Comparison of ENCODE assay signal across 7 cellular contexts in the genomic region with DNA sequence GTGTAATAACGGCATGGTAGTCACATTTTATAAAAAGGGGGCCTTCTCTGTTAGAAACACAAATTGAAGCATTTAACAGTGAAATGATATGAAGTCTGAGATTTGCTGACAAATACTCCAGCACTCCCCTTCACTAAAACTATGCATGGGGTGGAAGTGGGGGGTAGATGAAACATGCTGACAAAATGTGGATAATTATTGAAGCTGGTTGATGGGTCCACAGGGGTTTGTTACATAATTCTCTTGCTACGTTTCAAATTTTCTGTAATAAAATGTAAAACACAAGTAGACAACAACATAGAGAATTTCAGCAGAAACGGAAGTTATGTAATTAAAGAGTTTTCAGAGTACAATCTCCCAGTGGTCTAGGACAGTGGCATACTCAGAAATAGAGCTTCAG. TPM values are rescaled to one million over a fixed set of nuclear protein-coding genes. Genes with fewer than 3 reads are reported as not detected.
"Had no signal": no experiment of that assay in that cellular context is flagged by ENCODE, and none has a peak within 500 bp of the region (broad histone marks: within the 10 kb centered on the region; RNA-seq: fewer than 3 reads in every experiment).

No MANE protein-coding gene starts in this region.

- H3K27ac Mint-ChIP-seq: GM23338, H9, HFFc6 had no signal

- H3K4me3 Mint-ChIP-seq: GM23338, H9, HFFc6 had no signal

- H3K4me3 ChIP-seq: GM23338, K562 had no signal

- H3K27ac ChIP-seq: HL-60 had no signal

- H3K9me3 Mint-ChIP-seq: GM23338, H9, HFFc6 had no signal

- DNase-seq: H9, HCEC 1CT, HFFc6, IMR-90 had no signal

RNA-seq across cellular contexts. Expression of a gene that starts 37.0 kb away (rescaled TPM):
- polyA plus RNA-seq: IMR-90 had no signal
